In the genomic region with DNA sequence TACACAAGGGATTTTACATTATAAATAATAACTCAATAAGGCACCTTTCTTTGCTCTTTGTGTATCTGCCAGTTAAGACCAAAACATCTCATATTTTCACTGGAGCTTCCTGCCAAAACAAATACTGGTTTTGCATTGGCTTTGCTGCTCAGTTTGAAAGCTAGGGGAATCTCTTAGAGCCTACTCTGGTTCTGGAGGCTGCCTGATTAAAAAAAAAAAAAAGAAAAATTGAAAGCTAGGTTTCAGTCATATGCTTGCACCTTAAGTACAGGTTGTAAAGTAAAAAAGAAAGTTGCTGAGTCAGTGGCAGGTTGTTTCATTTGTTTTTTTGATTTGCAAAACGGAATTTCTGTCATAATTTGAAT, we compare ENCODE assay signal across 8 cellular contexts. TPM values are rescaled to one million over a fixed set of nuclear protein-coding genes. Genes with fewer than 3 reads are reported as not detected.
A peak's percentile ranks its signal among the peaks of the same experiment; 100 is the strongest.
DNase-seq lines count a peak whose midpoint lies in the region; ATAC-seq and TF ChIP-seq lines count a peak whose summit lies in the region.

No MANE protein-coding gene starts in this region.

- H3K14ac ChIP-seq in IMR-90 (replicated peaks; ENCODE audit: low read depth, low read length) = no peak overlapping the region

- H2BK5ac ChIP-seq in IMR-90 (ENCODE audit: low read depth, low read length, poor library complexity, severe bottlenecking) = no peak overlapping the region

- H3K27me3 ChIP-seq in IMR-90 (ENCODE audit: control insufficient read depth, insufficient read depth, low read length) (no peaks in the 10 kb centered on the region), prostate gland (replicated peaks; ENCODE audit: insufficient read depth) (no peaks in the 10 kb centered on the region)

- H4K5ac ChIP-seq in IMR-90 (ENCODE audit: low read depth, low read length) = no peak overlapping the region

- H3K4ac ChIP-seq in IMR-90 (ENCODE audit: low read depth, low read length) = no peak overlapping the region

- peaks cover 3% of the 10 kb centered on the region for H3K4me1 ChIP-seq in IMR-90 (ENCODE audit: control insufficient read depth, insufficient read depth, low read length)
- H3K4me1 ChIP-seq in prostate gland (replicated peaks) = peaks cover 3% of the 10 kb centered on the region

- H3K18ac ChIP-seq in IMR-90 (ENCODE audit: low read depth, low read length) = no peak overlapping the region

- WGBS in IMR-90 (ENCODE audit: extremely low coverage in 2 of 2, insufficient read length in 1 of 2), 2 experiments = no CpG with 5 or more reads among the region's 1 CpG
- WGBS in prostate gland = 4% methylated on average over 1 of the region's 1 CpG

- H2BK120ac ChIP-seq in IMR-90 (ENCODE audit: low read depth, low read length) = no peak overlapping the region

- H2AFZ ChIP-seq in IMR-90 (replicated peaks; ENCODE audit: low read length, poor library complexity) = no peak overlapping the region

- H2BK20ac ChIP-seq in IMR-90 (ENCODE audit: low read depth, low read length) = no peak overlapping the region

- ATAC-seq in IMR-90 (ENCODE audit: low read depth) = no peak

- no peak for TF ChIP-seq RAD21 in IMR-90 (IDR thresholded peaks at IDR 0.05; ENCODE audit: low read length)

- in situ Hi-C loops in GM13976 (cut with MboI; ENCODE audit: low sequenced_read_pairs, unreplicated experiment) = no loop called here
- in situ Hi-C loops in IMR-90 (cut with MboI; ENCODE audit: low sequenced_read_pairs) = no loop called here

- H3K27ac ChIP-seq in IMR-90 (ENCODE audit: insufficient read depth, low read length) (no peak overlapping the region), prostate gland (peak overlapping the region; percentile 35 to 96), substantia nigra (ENCODE audit: low read depth, low read length, poor library complexity, severe bottlenecking) (no peak overlapping the region)

- H3K56ac ChIP-seq in IMR-90 (ENCODE audit: extremely low read depth, insufficient read depth, low read length) = no peak overlapping the region

- peak overlapping the region; percentile 88 for H3K4me2 ChIP-seq in IMR-90 (ENCODE audit: low read depth, low read length)

- no peak overlapping the region for H2BK15ac ChIP-seq in IMR-90 (ENCODE audit: low read depth, low read length)

- TF ChIP-seq POLR2A in IMR-90 (IDR thresholded peaks at IDR 0.05; ENCODE audit: low read depth, low read length) (no peak), prostate gland (IDR thresholded peaks at IDR 0.05) (no peak)

- H3K9me3 ChIP-seq in IMR-90 (ENCODE audit: control insufficient read depth, insufficient read depth, low read length) (no peaks in the 10 kb centered on the region), prostate gland (no peaks in the 10 kb centered on the region)

- H3K23ac ChIP-seq in IMR-90 (ENCODE audit: low read depth, low read length) = no peak overlapping the region

- H2AK5ac ChIP-seq in IMR-90 (ENCODE audit: low read depth, low read length) = no peak overlapping the region

- no peak overlapping the region for H3K4me3 ChIP-seq in IMR-90 (ENCODE audit: insufficient read depth, low read depth, low read length)
- peak overlapping the region; percentile 65 to 99 for H3K4me3 ChIP-seq in prostate gland

- H4K8ac ChIP-seq in IMR-90 (ENCODE audit: low read depth in 2 of 2, low read length in 2 of 2) = no peak overlapping the region

- no peak for TF ChIP-seq CTCF in GM13976 (IDR thresholded peaks at IDR 0.05; ENCODE audit: borderline replicate concordance, control extremely low read depth, extremely low read depth, insufficient read depth, missing control alignments)
- no peak for TF ChIP-seq CTCF in IMR-90 (conservative IDR thresholded peaks at IDR 0.05; ENCODE audit: low read depth, low read length)
- TF ChIP-seq CTCF in prostate gland (IDR thresholded peaks at IDR 0.05) = no peak

- H3K36me3 ChIP-seq in IMR-90 (ENCODE audit: control insufficient read depth, insufficient read depth, low read length) = peaks cover 2% of the 10 kb centered on the region; the same call in 1 of the 2 replicates
- no peaks in the 10 kb centered on the region for H3K36me3 ChIP-seq in prostate gland

- H3K9ac ChIP-seq in IMR-90 (ENCODE audit: low read depth, low read length) = peak overlapping the region; percentile 6; the same call in 1 of the 2 replicates

- peaks cover 24% of the 10 kb centered on the region; the same call in 1 of the 2 replicates for H4K20me1 ChIP-seq in IMR-90 (ENCODE audit: insufficient read depth, low read length)

- H3K9me1 ChIP-seq in IMR-90 (ENCODE audit: insufficient read depth, low read length) = no peaks in the 10 kb centered on the region

- intact Hi-C loops in IMR-90 (cut with micrococcal nuclease) (no loop called here), prostate gland (cut with DNase I) (loop anchor here (5.0 to 10.0 kb wide), 4 partner anchors 106 to 224 kb away; a partner anchor contains a TSS)

- no TSS peak for BruUV-seq in IMR-90 (replicated peaks; lab: Mats Ljungman, UMichigan)

- POLR2A ChIA-PET in IMR-90 (lab: Charles Lee; ENCODE audit: unreplicated experiment) = interaction anchor here (0.6 kb wide), 1 partner anchor 146 kb away, joined by 7 read pairs; no protein-coding TSS in a partner anchor

- DNase-seq in GM13976 (ENCODE audit: low spot score) = peak; percentile 36
- DNase-seq in IMR-90 = peak; percentile 56
- DNase-seq in cerebellum (ENCODE audit: low spot score) = peak; percentile 8
- DNase-seq in prostate gland (ENCODE audit: low spot score) = no peak
- no peak for DNase-seq in NCI-H748 (lab: John Stamatoyannopoulos, UW; ENCODE audit: unreplicated experiment)
- DNase-seq in HuH-7 (ENCODE audit: low spot score) = no peak
- no peak for DNase-seq in substantia nigra (lab: John Stamatoyannopoulos, UW)
- no peak for DNase-seq in NCI-H2107 (lab: John Stamatoyannopoulos, UW)

- no peak overlapping the region for H4K91ac ChIP-seq in IMR-90 (ENCODE audit: insufficient read depth, low read depth, low read length)

- dilution Hi-C loops in IMR-90 (cut with HindIII; ENCODE audit: low sequenced_read_pairs, unreplicated experiment) = no loop called here

- H3K79me1 ChIP-seq in IMR-90 (ENCODE audit: low read depth in 1 of 2, low read length in 2 of 2) = peaks cover 0 to 30% of the 10 kb centered on the region in 2 experiments; a peak in 3 of 4 replicates

- H2AK9ac ChIP-seq in IMR-90 (replicated peaks; ENCODE audit: low read depth, low read length, poor library complexity) = no peak overlapping the region

- CTCF ChIA-PET in IMR-90 (lab: Yijun Ruan, JAX) = interaction anchor here (0.5 to 1.0 kb wide), 4 partner anchors 10 to 178 kb away, joined by 3 to 6 read pairs (median 4); no protein-coding TSS in a partner anchor

TF ChIP-seq in IMR-90, 13 proteins besides CTCF, POLR2A, EP300 and RAD21:
- no peak for TF ChIP-seq SMC3 (IDR thresholded peaks at IDR 0.05; ENCODE audit: low read depth, low read length)
- TF ChIP-seq NFE2L2 (IDR thresholded peaks at IDR 0.05; ENCODE audit: low read depth, low read length) = 0 out of 2 replicates have a peak, but pooled peaks have one; percentile 14
- 0 out of 2 replicates have a peak, but pooled peaks have one; percentile 27 for TF ChIP-seq MAFK (IDR thresholded peaks at IDR 0.05; ENCODE audit: low read depth, low read length)

RNA-seq across cellular contexts. Expression of a gene that starts 2.3 kb away (rescaled TPM):
- total RNA-seq in IMR-90 (2012; rRNA removed) (32.6 and 48.0 TPM in 2 replicates), cerebellum (91.4 TPM), prostate gland (100 to 1,000 TPM in 1 of 2 donors, 10 to 100 TPM in 1; 71.4 to 104 TPM)
- polyA plus RNA-seq in IMR-90 (2012; rRNA removed) = 7.3 and 9.0 TPM in 2 replicates
- polyA plus RNA-seq in IMR-90 (2012; cell fraction: cytosol; rRNA removed) = 2.0 and 2.1 TPM in 2 replicates
- polyA plus RNA-seq in IMR-90 (2012; cell fraction: nucleus; rRNA removed; ENCODE audit: low replicate concordance) = 2.8 and 14.5 TPM in 2 replicates

Comparison
In these comparisons a context has a peak if more than half of its experiments do, and no peak if none do; other contexts are left out.
1. DNase-seq: peak in GM13976 (single experiment), IMR-90 (single experiment) and cerebellum (single experiment); none in prostate gland (single experiment), NCI-H748 (single experiment), HuH-7 (single experiment), substantia nigra (0 of 49) and NCI-H2107 (single experiment).
2. H3K27ac ChIP-seq: peak in prostate gland (2 of 2); none in IMR-90 (single experiment) and substantia nigra (single experiment).